Comparison of ENCODE assay signal across 34 cellular contexts in the genomic region with DNA sequence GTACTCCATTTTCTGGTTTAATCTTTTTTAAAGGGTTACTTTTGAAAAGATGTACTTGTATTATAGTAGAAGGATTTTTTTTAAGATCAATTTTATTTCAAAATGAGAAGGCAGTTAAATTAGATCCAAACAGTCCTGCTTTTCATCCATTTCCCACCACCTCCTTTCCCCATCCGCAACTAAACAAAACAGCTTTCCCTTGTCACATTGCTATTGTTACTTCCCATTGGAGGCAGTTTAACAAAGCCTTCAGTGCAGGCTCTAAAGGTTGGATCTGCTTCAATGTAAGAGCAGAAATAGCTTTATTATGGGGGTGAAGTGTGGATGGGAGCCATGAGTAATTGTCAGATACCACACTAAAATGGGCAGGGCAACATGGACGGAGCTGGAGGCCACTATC.
"Had no signal": no experiment of that assay in that cellular context is flagged by ENCODE, and none has a peak within 500 bp of the region (broad histone marks: within the 10 kb centered on the region; RNA-seq: fewer than 3 reads in every experiment).

No MANE protein-coding gene starts in this region.

- H3K27ac Mint-ChIP-seq: activated CD4-positive, alpha-beta memory T cell treated with anti-CD3 and anti-CD28 coated beads, Interleukin-2, amount 10 ng/mL, durations not matched to agents 7 days and 5 days; activated CD4-positive, alpha-beta T cell treated with anti-CD3 and anti-CD28 coated beads for 36 hours; activated CD8-positive, alpha-beta memory T cell treated with anti-CD3 and anti-CD28 coated beads, Interleukin-2, amount 10 ng/mL, durations not matched to agents 7 days and 5 days; activated CD8-positive, alpha-beta T cell treated with anti-CD3 and anti-CD28 coated beads, Interleukin-2, amount 10 ng/mL, durations not matched to agents 7 days and 5 days; activated naive CD4-positive, alpha-beta T cell treated with anti-CD3 and anti-CD28 coated beads for 36 hours; activated naive CD4-positive, alpha-beta T cell treated with anti-CD3 and anti-CD28 coated beads, Interleukin-2, amount 50 U/mL, for 72 hours; activated naive CD8-positive, alpha-beta T cell treated with anti-CD3 and anti-CD28 coated beads for 36 hours; activated T-cell treated with anti-CD3 and anti-CD28 coated beads, Interleukin-2, amount 50 U/mL, for 24 hours; activated T-helper 1 cell treated with anti-CD3 and anti-CD28 coated beads, Interleukin-12 subunit alpha, Interleukin-12 subunit beta, Interleukin-2, Interleukin-4 antibody, amounts not matched to agents 30 ng/mL and 10 ng/mL and 1 ng/mL, durations not matched to agents 14 hours and 24 hours and 36 hours; activated T-helper 17 cell treated with anti-CD3 and anti-CD28 coated beads, Interleukin-2, amount 50 U/mL, for 72 hours; T-cell; T-helper 17 cell; WTC11 had no signal

- H3K4me3 Mint-ChIP-seq: activated CD4-positive, alpha-beta memory T cell treated with anti-CD3 and anti-CD28 coated beads, Interleukin-2, amount 10 ng/mL, durations not matched to agents 7 days and 5 days; activated CD4-positive, alpha-beta T cell treated with anti-CD3 and anti-CD28 coated beads for 36 hours; activated CD8-positive, alpha-beta memory T cell treated with anti-CD3 and anti-CD28 coated beads, Interleukin-2, amount 10 ng/mL, durations not matched to agents 7 days and 5 days; activated CD8-positive, alpha-beta T cell treated with anti-CD3 and anti-CD28 coated beads, Interleukin-2, amount 10 ng/mL, durations not matched to agents 7 days and 5 days; activated naive CD4-positive, alpha-beta T cell treated with anti-CD3 and anti-CD28 coated beads for 36 hours; activated naive CD8-positive, alpha-beta T cell treated with anti-CD3 and anti-CD28 coated beads for 36 hours; activated T-cell treated with anti-CD3 and anti-CD28 coated beads, Interleukin-2, amount 50 U/mL, for 24 hours; activated T-helper 1 cell treated with anti-CD3 and anti-CD28 coated beads, Interleukin-12 subunit alpha, Interleukin-12 subunit beta, Interleukin-2, Interleukin-4 antibody, amounts not matched to agents 30 ng/mL and 10 ng/mL and 1 ng/mL, durations not matched to agents 14 hours and 24 hours and 36 hours; activated T-helper 17 cell treated with anti-CD3 and anti-CD28 coated beads, Interleukin-2, amount 50 U/mL, for 72 hours; central memory CD8-positive, alpha-beta T cell; T-cell; T-helper 17 cell; WTC11 had no signal

- H3K4me1 Mint-ChIP-seq: activated naive CD8-positive, alpha-beta T cell treated with anti-CD3 and anti-CD28 coated beads for 36 hours; activated T-helper 17 cell treated with anti-CD3 and anti-CD28 coated beads, Interleukin-2, amount 50 U/mL, for 72 hours; T-cell had no signal

- H3K9me3 Mint-ChIP-seq: activated CD4-positive, alpha-beta memory T cell treated with anti-CD3 and anti-CD28 coated beads, Interleukin-2, amount 10 ng/mL, durations not matched to agents 7 days and 5 days; activated naive CD4-positive, alpha-beta T cell treated with anti-CD3 and anti-CD28 coated beads for 36 hours; activated naive CD4-positive, alpha-beta T cell treated with anti-CD3 and anti-CD28 coated beads, Interleukin-2, amount 50 U/mL, for 72 hours; activated naive CD8-positive, alpha-beta T cell treated with anti-CD3 and anti-CD28 coated beads for 36 hours; activated T-cell treated with anti-CD3 and anti-CD28 coated beads, Interleukin-2, amount 50 U/mL, for 24 hours; activated T-helper 1 cell treated with anti-CD3 and anti-CD28 coated beads, Interleukin-12 subunit alpha, Interleukin-12 subunit beta, Interleukin-2, Interleukin-4 antibody, amounts not matched to agents 30 ng/mL and 10 ng/mL and 1 ng/mL, durations not matched to agents 14 hours and 24 hours and 36 hours; activated T-helper 17 cell treated with anti-CD3 and anti-CD28 coated beads, Interleukin-2, amount 50 U/mL, for 72 hours; central memory CD8-positive, alpha-beta T cell; T-cell; WTC11 had no signal

- DNase-seq: activated CD4-positive, alpha-beta memory T cell treated with anti-CD3 and anti-CD28 coated beads, Interleukin-2, amount 10 ng/mL, durations not matched to agents 7 days and 5 days; activated CD4-positive, alpha-beta T cell treated with anti-CD3 and anti-CD28 coated beads for 1 hour; activated CD4-positive, alpha-beta T cell treated with anti-CD3 and anti-CD28 coated beads for 36 hours; activated CD4-positive, alpha-beta T cell treated with anti-CD3 and anti-CD28 coated beads for 48 hours; activated CD4-positive, alpha-beta T cell treated with anti-CD3 and anti-CD28 coated beads, Interleukin-2, amount 50 U/mL, for 48 hours; activated CD4-positive, CD25-positive, alpha-beta regulatory T cell; activated CD8-positive, alpha-beta memory T cell treated with anti-CD3 and anti-CD28 coated beads for 24 hours; activated CD8-positive, alpha-beta memory T cell treated with anti-CD3 and anti-CD28 coated beads, Interleukin-2, amount 10 ng/mL, durations not matched to agents 7 days and 5 days; activated CD8-positive, alpha-beta memory T cell treated with anti-CD3 and anti-CD28 coated beads, Interleukin-2, amount 50 U/mL, for 48 hours; activated CD8-positive, alpha-beta T cell treated with anti-CD3 and anti-CD28 coated beads, Interleukin-2, amount 10 ng/mL, durations not matched to agents 7 days and 5 days; activated effector memory CD4-positive, alpha-beta T cell treated with anti-CD3 and anti-CD28 coated beads, Interleukin-2, amount 50 U/mL, for 16 hours; activated gamma-delta T cell treated with Interleukin-2 at 50 U/mL for 16 hours; activated naive CD4-positive, alpha-beta T cell; activated naive CD4-positive, alpha-beta T cell treated with anti-CD3 and anti-CD28 coated beads for 36 hours; activated naive CD4-positive, alpha-beta T cell treated with anti-CD3 and anti-CD28 coated beads, Interleukin-2, amount 50 U/mL, for 16 hours; activated naive CD8-positive, alpha-beta T cell treated with anti-CD3 and anti-CD28 coated beads for 36 hours; activated T-cell treated with anti-CD3 and anti-CD28 coated beads, Interleukin-2, amount 50 U/mL, for 24 hours; activated T-cell treated with anti-CD3 and anti-CD28 coated beads, Interleukin-2, amount 50 U/mL, for 48 hours; adrenal gland; amniotic stem cell; aorta; body of pancreas; caudate nucleus; cerebellar nuclear complex; T-cell; T-helper 17 cell; WERI-Rb-1 had no signal

- H3K36me3 Mint-ChIP-seq: activated CD8-positive, alpha-beta memory T cell treated with anti-CD3 and anti-CD28 coated beads, Interleukin-2, amount 10 ng/mL, durations not matched to agents 7 days and 5 days; activated naive CD4-positive, alpha-beta T cell treated with anti-CD3 and anti-CD28 coated beads, Interleukin-2, amount 50 U/mL, for 72 hours; activated naive CD8-positive, alpha-beta T cell treated with anti-CD3 and anti-CD28 coated beads for 36 hours; WTC11 had no signal

- H3K27me3 ChIP-seq: adrenal gland, body of pancreas, cardiac muscle cell had no signal

- H3K9me3 ChIP-seq: adrenal gland, body of pancreas had no signal

- ATAC-seq: activated CD4-positive, alpha-beta T cell treated with anti-CD3 and anti-CD28 coated beads for 36 hours; activated CD4-positive, CD25-positive, alpha-beta regulatory T cell treated with anti-CD3 and anti-CD28 coated beads, Interleukin-2, amount 50 U/mL, for 24 hours; activated CD8-positive, alpha-beta memory T cell treated with anti-CD3 and anti-CD28 coated beads, Interleukin-2, amount 10 ng/mL, durations not matched to agents 7 days and 5 days; activated CD8-positive, alpha-beta T cell treated with anti-CD3 and anti-CD28 coated beads, Interleukin-2, amount 10 ng/mL, durations not matched to agents 7 days and 5 days; activated naive CD4-positive, alpha-beta T cell treated with anti-CD3 and anti-CD28 coated beads, Interleukin-2, amount 50 U/mL, for 72 hours; activated T-helper 17 cell treated with anti-CD3 and anti-CD28 coated beads, Interleukin-2, amount 50 U/mL, for 72 hours; body of pancreas; T-cell; T-helper 17 cell; WTC11 had no signal

- H3K4me3 ChIP-seq: adrenal gland, body of pancreas, cardiac muscle cell had no signal

- H3K27ac ChIP-seq: adrenal gland, body of pancreas, cardiac muscle cell, WERI-Rb-1 had no signal

- H3K36me3 ChIP-seq: adrenal gland, cardiac muscle cell, WERI-Rb-1 had no signal

- H3K27me3 Mint-ChIP-seq: activated CD4-positive, alpha-beta memory T cell treated with anti-CD3 and anti-CD28 coated beads, Interleukin-2, amount 10 ng/mL, durations not matched to agents 7 days and 5 days; activated CD4-positive, alpha-beta T cell treated with anti-CD3 and anti-CD28 coated beads for 36 hours; activated CD8-positive, alpha-beta memory T cell treated with anti-CD3 and anti-CD28 coated beads, Interleukin-2, amount 10 ng/mL, durations not matched to agents 7 days and 5 days; activated naive CD8-positive, alpha-beta T cell treated with anti-CD3 and anti-CD28 coated beads for 36 hours; activated T-cell treated with anti-CD3 and anti-CD28 coated beads, Interleukin-2, amount 50 U/mL, for 24 hours; activated T-helper 17 cell treated with anti-CD3 and anti-CD28 coated beads, Interleukin-2, amount 50 U/mL, for 72 hours; central memory CD8-positive, alpha-beta T cell; T-cell; T-helper 17 cell had no signal
